In the genomic region with DNA sequence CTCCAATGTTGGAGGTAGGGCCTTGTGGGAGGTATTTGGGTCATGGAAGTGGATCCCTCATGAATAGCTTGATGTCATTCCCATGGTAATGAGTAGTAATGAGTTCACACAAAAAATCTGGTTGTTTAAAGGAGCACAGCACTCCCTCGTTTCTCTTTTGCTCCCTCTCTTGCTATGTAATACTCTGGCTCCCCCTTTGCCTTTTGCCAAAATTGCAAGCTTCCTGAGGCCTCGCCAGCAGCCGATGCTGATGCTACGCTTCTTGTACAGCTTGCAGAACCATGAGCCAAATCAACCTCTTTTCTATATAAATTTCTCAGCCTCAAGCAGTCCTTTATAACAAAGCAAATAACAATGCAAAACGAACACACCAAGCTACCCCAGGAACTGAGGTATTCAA, we compare ENCODE assay signal across 1 cellular context.
TF ChIP-seq lines count a peak whose summit lies in the region.

No MANE protein-coding gene starts in this region.

TF ChIP-seq in GM23338, 12 proteins besides CTCF, POLR2A, EP300 and RAD21 (continued from another document):
- no peak for TF ChIP-seq JUNB (IDR thresholded peaks at IDR 0.05; ENCODE audit: unreplicated experiment)
- no peak for TF ChIP-seq ZNF331 (CRISPR knock-in tag; IDR thresholded peaks at IDR 0.05; ENCODE audit: low read depth)
TF ChIP-seq in GM23338: peak in this region for 0.
